In the genomic region with DNA sequence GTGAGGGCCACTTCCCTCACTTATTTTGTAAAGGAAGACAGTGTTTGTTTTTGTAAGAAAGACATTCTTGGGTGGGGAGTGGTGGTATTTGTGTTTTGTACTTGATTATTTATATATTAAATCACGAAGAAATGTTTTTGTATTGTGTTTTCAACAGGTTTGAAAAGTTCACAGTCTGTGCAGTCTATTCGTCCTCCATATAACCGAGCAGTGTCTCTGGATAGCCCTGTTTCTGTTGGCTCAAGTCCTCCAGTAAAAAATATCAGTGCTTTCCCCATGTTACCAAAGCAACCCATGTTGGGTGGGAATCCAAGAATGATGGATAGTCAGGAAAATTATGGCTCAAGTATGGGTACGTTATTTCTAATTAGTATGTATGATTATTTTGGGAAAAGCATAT, we compare ENCODE assay signal across 23 cellular contexts.
"Had no signal": no experiment of that assay in that cellular context is flagged by ENCODE, and none has a peak within 500 bp of the region (broad histone marks: within the 10 kb centered on the region; RNA-seq: fewer than 3 reads in every experiment).

No MANE protein-coding gene starts in this region.

- ATAC-seq: gastrocnemius medialis; left lobe of liver; lower lobe of right lung; natural killer cell treated with Interleukin-12 subunit alpha and Interleukin-12 subunit beta and Interleukin-15 and Interleukin-18, amount 100 ng/mL, for 72 hours; psoas muscle; stimulated activated naive B cell treated with anti-CD40 and anti-IgM and Interleukin-4, amounts not matched to agents 10 μg/mL and 1 μg/mL and 100 μg/mL, for 72 hours had no signal

- H2AFZ ChIP-seq: neural progenitor cell had no signal

- H3K4me1 Mint-ChIP-seq: mesothelial cell of epicardium, neural progenitor cell had no signal

- H3K4me2 ChIP-seq: neural progenitor cell had no signal

- H3K9ac ChIP-seq: neural progenitor cell had no signal

- H3K9me3 Mint-ChIP-seq: memory B cell; mesothelial cell of epicardium; natural killer cell treated with Interleukin-12 subunit alpha and Interleukin-12 subunit beta and Interleukin-15 and Interleukin-18, amount 100 ng/mL, for 72 hours; neural progenitor cell; stimulated activated naive B cell treated with anti-CD40 and anti-IgM and Interleukin-4, amounts not matched to agents 10 μg/mL and 1 μg/mL and 100 μg/mL, for 72 hours had no signal

- H3K27me3 ChIP-seq: cardiac muscle cell, dorsolateral prefrontal cortex, esophagus muscularis mucosa, gastrocnemius medialis, neural progenitor cell, sigmoid colon, stomach had no signal

- DNase-seq: dorsolateral prefrontal cortex; effector CD8-positive, alpha-beta T cell; gastrocnemius medialis; islet precursor cell; lower lobe of right lung; nucleus accumbens; psoas muscle; retina; sigmoid colon; stimulated activated CD4-positive, alpha-beta T cell treated with anti-CD3 and anti-CD28 coated beads, Interleukin-2, amount 100 ng/mL, for 24 hours; stimulated activated CD4-positive, alpha-beta T cell treated with anti-CD3 and anti-CD28 coated beads, Interleukin-4, amount 100 ng/mL, for 4 hours; stimulated activated naive B cell treated with anti-CD40 and anti-IgM and Interleukin-4, amounts not matched to agents 10 μg/mL and 1 μg/mL and 100 μg/mL, for 72 hours; stomach; substantia nigra had no signal

- H3K27me3 Mint-ChIP-seq: memory B cell; natural killer cell treated with Interleukin-12 subunit alpha and Interleukin-12 subunit beta and Interleukin-15 and Interleukin-18, amount 100 ng/mL, for 72 hours; stimulated activated naive B cell treated with anti-CD40 and anti-IgM and Interleukin-4, amounts not matched to agents 10 μg/mL and 1 μg/mL and 100 μg/mL, for 72 hours had no signal

- H3K9me3 ChIP-seq: esophagus muscularis mucosa, gastrocnemius medialis, lower lobe of right lung, psoas muscle, sigmoid colon, stomach, thoracic aorta had no signal

- H3K4me1 ChIP-seq: gastrocnemius medialis, lower lobe of right lung, neural progenitor cell, psoas muscle, sigmoid colon, stomach had no signal

- H3K27ac Mint-ChIP-seq: mesothelial cell of epicardium, neural progenitor cell had no signal

- H3K27ac ChIP-seq: cardiac muscle cell, dorsolateral prefrontal cortex, esophagus muscularis mucosa, gastrocnemius medialis, lower lobe of right lung, neural progenitor cell, psoas muscle, sigmoid colon, skin epidermis, stomach had no signal

- H3K4me3 Mint-ChIP-seq: memory B cell; mesothelial cell of epicardium; natural killer cell treated with Interleukin-12 subunit alpha and Interleukin-12 subunit beta and Interleukin-15 and Interleukin-18, amount 100 ng/mL, for 72 hours; neural progenitor cell; stimulated activated naive B cell treated with anti-CD40 and anti-IgM and Interleukin-4, amounts not matched to agents 10 μg/mL and 1 μg/mL and 100 μg/mL, for 72 hours had no signal

- H3K4me3 ChIP-seq: cardiac muscle cell, dorsolateral prefrontal cortex, esophagus muscularis mucosa, gastrocnemius medialis, lower lobe of right lung, neural progenitor cell, psoas muscle, sigmoid colon, skin epidermis, stomach, thoracic aorta had no signal
